ENCODE assay signal across 19 cellular contexts in the genomic region with DNA sequence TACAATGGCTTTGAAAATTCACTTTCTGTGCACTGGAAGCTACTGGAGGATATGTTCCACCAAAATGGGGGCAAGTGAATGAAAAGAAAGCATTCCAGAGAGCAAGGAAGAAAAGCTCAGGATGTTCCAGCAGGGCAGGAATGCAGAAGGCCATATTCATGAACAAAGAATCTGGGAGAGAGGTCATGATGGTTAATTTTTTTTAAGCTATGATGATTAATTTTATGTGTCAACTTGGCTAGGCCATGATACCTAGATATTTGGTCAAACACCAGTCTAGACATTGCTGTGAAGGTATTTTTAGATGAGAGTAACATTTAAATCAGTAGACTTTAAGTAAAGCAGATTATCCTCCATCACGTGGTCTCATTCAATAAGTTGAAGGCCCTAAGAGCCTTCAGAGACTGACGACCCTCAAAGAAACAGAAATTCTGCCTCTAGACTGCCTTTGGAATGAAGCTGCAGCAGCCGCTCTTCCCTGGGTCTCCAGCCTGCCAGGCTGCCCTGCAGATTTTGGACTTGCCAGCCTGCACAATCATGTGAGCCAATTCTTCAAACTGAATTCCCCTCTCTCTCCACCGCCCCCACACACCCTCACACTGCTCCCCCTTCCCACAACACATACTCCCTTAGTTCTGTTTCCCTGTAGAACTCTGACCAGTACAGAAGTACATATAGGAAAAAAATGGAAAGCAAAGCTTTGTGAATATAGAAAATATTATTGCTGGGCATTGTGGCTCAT. TPM values are rescaled to one million over a fixed set of nuclear protein-coding genes. Genes with fewer than 3 reads are reported as not detected.
DNase-seq lines count a peak whose midpoint lies in the region; ATAC-seq and TF ChIP-seq lines count a peak whose summit lies in the region.
"Had no signal": no experiment of that assay in that cellular context is flagged by ENCODE, and none has a peak within 500 bp of the region (broad histone marks: within the 10 kb centered on the region; RNA-seq: fewer than 3 reads in every experiment).

No MANE protein-coding gene starts in this region.

- peak; percentile 79 for DNase-seq in M059J (ENCODE audit: low read depth)
- DNase-seq in choroid plexus epithelial cell (ENCODE audit: low read depth), result peak; percentile 47
- no peak for DNase-seq in SHP77 (lab: John Stamatoyannopoulos, UW)
- DNase-seq in Peyer's patch, result no peak
- DNase-seq in effector memory CD8-positive, alpha-beta T cell, result no peak
- DNase-seq in hippocampal formation (lab: John Stamatoyannopoulos, UW), result no peak
- DNase-seq: activated CD4-positive, alpha-beta T cell treated with anti-CD3 and anti-CD28 coated beads, Interleukin-2, amount 10 ng/mL, durations not matched to agents 24 days and 14 days; C1 segment of cervical spinal cord; caudate nucleus; mucosa of descending colon; NCI-H1930; stimulated activated CD4-positive, alpha-beta T cell treated with anti-CD3 and anti-CD28 coated beads, Interleukin-4, amount 100 ng/mL, for 1 hour had no signal

- H3K36me3 Mint-ChIP-seq in effector memory CD8-positive, alpha-beta T cell (ENCODE audit: insufficient read depth), result no peaks in the 10 kb centered on the region
- H3K36me3 Mint-ChIP-seq: stimulated activated memory B cell treated with anti-CD40 and anti-IgM and Interleukin-4, amounts not matched to agents 10 μg/mL and 1 μg/mL and 100 μg/mL, for 72 hours had no signal

- ATAC-seq in effector memory CD8-positive, alpha-beta T cell (replicated peaks), result no peak
- ATAC-seq: mucosa of descending colon; stimulated activated memory B cell treated with anti-CD40 and anti-IgM and Interleukin-4, amounts not matched to agents 10 μg/mL and 1 μg/mL and 100 μg/mL, for 72 hours had no signal

- H3K27ac ChIP-seq in C4-2B, result peak overlapping the region; percentile 7; the same call in 1 of the 2 replicates
- no peak overlapping the region for H3K27ac ChIP-seq in Peyer's patch
- H3K27ac ChIP-seq: prostate gland had no signal

- H3K27me3 ChIP-seq in neuron (ENCODE audit: insufficient read depth, low read length) (no peaks in the 10 kb centered on the region), Peyer's patch (no peaks in the 10 kb centered on the region)

- TF ChIP-seq POLR2A in Peyer's patch (IDR thresholded peaks at IDR 0.05), result no peak

- TF ChIP-seq CTCF in C4-2B (conservative IDR thresholded peaks at IDR 0.05) (no peak), choroid plexus epithelial cell (conservative IDR thresholded peaks at IDR 0.05; ENCODE audit: low read depth, low read length) (no peak), Peyer's patch (IDR thresholded peaks at IDR 0.05) (no peak)

- H3K27ac Mint-ChIP-seq in effector memory CD8-positive, alpha-beta T cell, result no peak overlapping the region
- H3K27ac Mint-ChIP-seq: activated CD4-positive, alpha-beta T cell treated with anti-CD3 and anti-CD28 coated beads, Interleukin-2, amount 10 ng/mL, durations not matched to agents 24 days and 14 days; activated T-helper 1 cell treated with anti-CD3 and anti-CD28 coated beads, Interleukin-12 subunit alpha, Interleukin-12 subunit beta, Interleukin-2, Interleukin-4 antibody, amounts not matched to agents 30 ng/mL and 10 ng/mL and 1 ng/mL, durations not matched to agents 14 hours and 24 hours and 36 hours; stimulated activated memory B cell treated with anti-CD40 and anti-IgM and Interleukin-4, amounts not matched to agents 10 μg/mL and 1 μg/mL and 100 μg/mL, for 72 hours; T-helper 1 cell treated with Interleukin-12 subunit alpha and Interleukin-12 subunit beta and Interleukin-4 antibody, amounts not matched to agents 30 μg/mL and 1 μg/mL, for 36 hours had no signal

- H3K9me3 ChIP-seq in neuron (ENCODE audit: low read length) (no peaks in the 10 kb centered on the region), Peyer's patch (no peaks in the 10 kb centered on the region)
- H3K9me3 ChIP-seq: mucosa of descending colon, prostate gland had no signal

- H3K27me3 Mint-ChIP-seq in effector memory CD8-positive, alpha-beta T cell, result no peaks in the 10 kb centered on the region
- H3K27me3 Mint-ChIP-seq: stimulated activated memory B cell treated with anti-CD40 and anti-IgM and Interleukin-4, amounts not matched to agents 10 μg/mL and 1 μg/mL and 100 μg/mL, for 72 hours had no signal

- H3K4me3 Mint-ChIP-seq in effector memory CD8-positive, alpha-beta T cell, result no peak overlapping the region
- H3K4me3 Mint-ChIP-seq: activated CD4-positive, alpha-beta T cell treated with anti-CD3 and anti-CD28 coated beads, Interleukin-2, amount 10 ng/mL, durations not matched to agents 24 days and 14 days; activated T-helper 1 cell treated with anti-CD3 and anti-CD28 coated beads, Interleukin-12 subunit alpha, Interleukin-12 subunit beta, Interleukin-2, Interleukin-4 antibody, amounts not matched to agents 30 ng/mL and 10 ng/mL and 1 ng/mL, durations not matched to agents 14 hours and 24 hours and 36 hours; stimulated activated memory B cell treated with anti-CD40 and anti-IgM and Interleukin-4, amounts not matched to agents 10 μg/mL and 1 μg/mL and 100 μg/mL, for 72 hours; T-helper 1 cell treated with Interleukin-12 subunit alpha and Interleukin-12 subunit beta and Interleukin-4 antibody, amounts not matched to agents 30 μg/mL and 1 μg/mL, for 36 hours had no signal

- no peaks in the 10 kb centered on the region for H3K36me3 ChIP-seq in neuron (ENCODE audit: insufficient read depth, low read length)
- H3K36me3 ChIP-seq in Peyer's patch, result no peaks in the 10 kb centered on the region
- H3K36me3 ChIP-seq: prostate gland had no signal

- H3K4me3 ChIP-seq in choroid plexus epithelial cell (ENCODE audit: low read depth, low read length) (no peak overlapping the region), neuron (ENCODE audit: low read length) (no peak overlapping the region), Peyer's patch (no peak overlapping the region)
- H3K4me3 ChIP-seq: mucosa of descending colon, prostate gland had no signal

- H2AFZ ChIP-seq in neuron (ENCODE audit: low read depth, low read length), result peak overlapping the region; percentile 26

- H3K4me1 Mint-ChIP-seq in effector memory CD8-positive, alpha-beta T cell (ENCODE audit: low read depth in 2 of 2), result no peaks in the 10 kb centered on the region
- H3K4me1 Mint-ChIP-seq: activated CD4-positive, alpha-beta T cell treated with anti-CD3 and anti-CD28 coated beads, Interleukin-2, amount 10 ng/mL, durations not matched to agents 24 days and 14 days had no signal

- H3K4me1 ChIP-seq in neuron (ENCODE audit: insufficient read depth, low read length) (peaks cover 7% of the 10 kb centered on the region), Peyer's patch (no peaks in the 10 kb centered on the region)
- H3K4me1 ChIP-seq: prostate gland had no signal

- no peaks in the 10 kb centered on the region for H3K9me3 Mint-ChIP-seq in effector memory CD8-positive, alpha-beta T cell
- H3K9me3 Mint-ChIP-seq: activated CD4-positive, alpha-beta T cell treated with anti-CD3 and anti-CD28 coated beads, Interleukin-2, amount 10 ng/mL, durations not matched to agents 24 days and 14 days; activated T-helper 1 cell treated with anti-CD3 and anti-CD28 coated beads, Interleukin-12 subunit alpha, Interleukin-12 subunit beta, Interleukin-2, Interleukin-4 antibody, amounts not matched to agents 30 ng/mL and 10 ng/mL and 1 ng/mL, durations not matched to agents 14 hours and 24 hours and 36 hours; T-helper 1 cell treated with Interleukin-12 subunit alpha and Interleukin-12 subunit beta and Interleukin-4 antibody, amounts not matched to agents 30 μg/mL and 1 μg/mL, for 36 hours had no signal

RNA-seq across cellular contexts. Expression of gene GCM1, which starts 20.0 kb away (rescaled TPM):
- not detected in 2 replicates for total RNA-seq in M059J (2014; rRNA removed; shearing (Covaris generic))
- total RNA-seq in Peyer's patch, result not detected
- total RNA-seq: activated CD4-positive, alpha-beta T cell treated with anti-CD3 and anti-CD28 coated beads, Interleukin-2, amount 10 ng/mL, durations not matched to agents 24 days and 14 days; activated T-helper 1 cell treated with anti-CD3 and anti-CD28 coated beads, Interleukin-12 subunit alpha, Interleukin-12 subunit beta, Interleukin-2, Interleukin-4 antibody, amounts not matched to agents 30 ng/mL and 10 ng/mL and 1 ng/mL, durations not matched to agents 14 hours and 24 hours and 36 hours; epithelial cell of proximal tubule; mucosa of descending colon had no signal

Comparison
In these comparisons a context has a peak if more than half of its experiments do, and no peak if none do; other contexts are left out.
1. DNase-seq: peak in M059J (single experiment) and choroid plexus epithelial cell (single experiment); none in SHP77 (0 of 2), Peyer's patch (0 of 3), effector memory CD8-positive, alpha-beta T cell (0 of 3) and hippocampal formation (0 of 2).